In genomic region chr9:76835571-76836283, GRCh38 we compare ENCODE assay signal across 10 cellular contexts.
DNase-seq lines count a peak whose midpoint lies in the region; ATAC-seq, FAIRE-seq and TF ChIP-seq lines count a peak whose summit lies in the region.
"Had no signal": no experiment of that assay in that cellular context is flagged by ENCODE, and none has a peak within 500 bp of the region (broad histone marks: within the 10 kb centered on the region; RNA-seq: fewer than 3 reads in every experiment).

No MANE protein-coding gene starts in this region.

- TF ChIP-seq CTCF in choroid plexus epithelial cell (conservative IDR thresholded peaks at IDR 0.05; ENCODE audit: low read depth, low read length), result no peak
- no peak for TF ChIP-seq CTCF in D721Med (IDR thresholded peaks at IDR 0.05; ENCODE audit: insufficient read depth, missing control alignments)

- DNase-seq in NCI-H1105 (lab: John Stamatoyannopoulos, UW), result peak; percentile 5
- DNase-seq in choroid plexus epithelial cell (ENCODE audit: low read depth), result peak; percentile 64
- DNase-seq in D721Med (ENCODE audit: insufficient read length, low spot score), result no peak
- DNase-seq in stimulated activated naive CD8-positive, alpha-beta T cell treated with anti-CD3 and anti-CD28 coated beads, Interleukin-15, Interleukin-2, amounts not matched to agents 100 U/mL and 50 U/mL, for 24 hours, result no peak
- no peak for DNase-seq in NK-92 treated with Interleukin-12 subunit alpha and Interleukin-12 subunit beta, amount 100 ng/mL, for 24 hours (lab: John Stamatoyannopoulos, UW)
- DNase-seq: activated T-cell treated with anti-CD3 and anti-CD28 coated beads for 4 hours, NCI-H526 had no signal

- FAIRE-seq in A204.1 (lab: Jason Lieb, UNC) (peak; percentile 99), D721Med (lab: Jason Lieb, UNC) (no peak)

- H3K4me3 ChIP-seq in choroid plexus epithelial cell (ENCODE audit: low read depth, low read length) (no peak overlapping the region), mesodermal cell (ENCODE audit: extremely low read depth, insufficient read depth, low read length, poor library complexity, severe bottlenecking) (no peak overlapping the region)

- peaks cover 10% of the 10 kb centered on the region for H3K4me1 ChIP-seq in mesodermal cell (ENCODE audit: control insufficient read depth, insufficient read depth, low read length, poor library complexity, severe bottlenecking)

- H3K27ac ChIP-seq in mesodermal cell (ENCODE audit: low read depth, low read length, severe bottlenecking), result peak overlapping the region; percentile 54

- ATAC-seq in HG02884 (IDR thresholded peaks at IDR 0.05; ENCODE audit: unreplicated experiment), result no peak
- no peak for ATAC-seq in stimulated activated naive CD8-positive, alpha-beta T cell treated with anti-CD3 and anti-CD28 coated beads, Interleukin-15, Interleukin-2, amounts not matched to agents 100 U/mL and 50 U/mL, for 24 hours

- no peaks in the 10 kb centered on the region for H3K9me3 ChIP-seq in mesodermal cell (ENCODE audit: control insufficient read depth, low read length)

- WGBS in mesodermal cell (ENCODE audit: insufficient coverage in 2 of 2), 2 experiments, result 80 to 100% methylated on average over 1 to 3 of the region's 7 CpGs

- no peaks in the 10 kb centered on the region for H3K36me3 ChIP-seq in mesodermal cell (ENCODE audit: control insufficient read depth, insufficient read depth, low read length)

Comparison
In these comparisons a context has a peak if more than half of its experiments do, and no peak if none do; other contexts are left out.
1. DNase-seq: peak in NCI-H1105 (single experiment) and choroid plexus epithelial cell (single experiment); none in D721Med (single experiment), stimulated activated naive CD8-positive, alpha-beta T cell treated with anti-CD3 and anti-CD28 coated beads, Interleukin-15, Interleukin-2, amounts not matched to agents 100 U/mL and 50 U/mL, for 24 hours (single experiment) and NK-92 treated with Interleukin-12 subunit alpha and Interleukin-12 subunit beta, amount 100 ng/mL, for 24 hours (single experiment).